In the genomic region with DNA sequence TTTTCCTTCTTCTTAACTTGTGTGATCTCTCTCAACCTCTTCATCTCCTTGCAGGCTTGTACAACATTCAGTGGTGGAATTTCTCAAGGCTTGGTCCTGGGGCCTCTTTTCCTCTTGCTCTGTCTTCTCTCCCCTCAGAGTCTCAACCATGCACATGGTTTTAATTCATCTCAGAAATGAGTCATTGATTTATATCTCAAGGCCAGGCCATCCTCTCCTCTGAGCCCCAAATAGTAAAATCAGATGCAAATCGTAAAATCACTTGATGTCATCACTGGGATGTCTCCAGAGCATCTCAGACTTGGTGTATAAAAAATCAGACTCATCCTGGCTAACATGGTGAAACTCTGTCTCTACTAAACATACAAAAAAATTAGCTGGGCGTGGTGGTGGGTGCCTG, we compare ENCODE assay signal across 15 cellular contexts.
A peak's percentile ranks its signal among the peaks of the same experiment; 100 is the strongest.
DNase-seq lines count a peak whose midpoint lies in the region; ATAC-seq and TF ChIP-seq lines count a peak whose summit lies in the region.
"Had no signal": no experiment of that assay in that cellular context is flagged by ENCODE, and none has a peak within 500 bp of the region (broad histone marks: within the 10 kb centered on the region; RNA-seq: fewer than 3 reads in every experiment).

No MANE protein-coding gene starts in this region.

- no peak for ATAC-seq in HG02870 (IDR thresholded peaks at IDR 0.05; ENCODE audit: unreplicated experiment)
- ATAC-seq: K562, Panc1, SK-N-SH treated with all-trans-retinoic acid at 6 μM for 48 hours had no signal

- DNase-seq in AG08395 (ENCODE audit: low spot score) (peak; percentile 40), GM04503 (ENCODE audit: low read depth) (peak; percentile 77), RPMI7951 (ENCODE audit: low read depth) (peak; percentile 60), foreskin fibroblast (peak; percentile 60 to 82), GM20000 (ENCODE audit: low spot score) (no peak), NCI-H1930 (lab: John Stamatoyannopoulos, UW) (no peak)
- DNase-seq in stimulated activated naive CD4-positive, alpha-beta T cell treated with Interleukin-2 at 50 U/mL for 16 hours (lab: John Stamatoyannopoulos, UW): no peak
- DNase-seq: CD4-positive, alpha-beta memory T cell; DMS79 treated with DMSO at 0.1 percent for 48 hours; SHP77 had no signal

- no peak overlapping the region for H3K4me3 ChIP-seq in foreskin fibroblast (ENCODE audit: low read depth in 1 of 2, low read length in 2 of 2)
- H3K4me3 ChIP-seq: HAP-1, K562 had no signal

- TF ChIP-seq CTCF in foreskin fibroblast (IDR thresholded peaks at IDR 0.05; ENCODE audit: low read depth, low read length): no peak
- TF ChIP-seq CTCF in GM20000 (IDR thresholded peaks at IDR 0.05; ENCODE audit: extremely low read depth, missing control alignments): no peak

Comparison
In these comparisons a context has a peak if more than half of its experiments do, and no peak if none do; other contexts are left out.
1. DNase-seq: peak in AG08395 (single experiment), GM04503 (single experiment), RPMI7951 (single experiment) and foreskin fibroblast (2 of 2); none in GM20000 (single experiment), NCI-H1930 (0 of 2) and stimulated activated naive CD4-positive, alpha-beta T cell treated with Interleukin-2 at 50 U/mL for 16 hours (single experiment).